In the genomic region with DNA sequence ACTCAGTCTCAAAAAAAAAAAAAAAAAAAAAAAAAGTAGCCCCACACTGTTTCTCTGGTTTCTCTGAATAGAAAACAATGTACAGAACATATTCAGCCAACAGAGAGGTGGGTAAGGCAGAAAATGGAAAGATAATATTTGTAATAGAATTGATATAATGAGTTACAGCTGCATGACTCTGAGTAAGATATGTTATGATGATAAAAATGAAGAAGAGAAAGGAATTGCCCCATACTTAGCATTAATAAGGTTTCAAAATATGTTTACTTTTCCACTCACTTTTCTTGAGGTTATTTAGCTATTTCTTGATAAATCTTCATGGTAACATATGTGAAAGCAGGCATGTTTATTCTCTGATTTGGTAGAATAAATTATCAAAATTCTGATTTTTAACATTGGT, we compare ENCODE assay signal across 17 cellular contexts.
DNase-seq lines count a peak whose midpoint lies in the region; ATAC-seq and TF ChIP-seq lines count a peak whose summit lies in the region.
"Had no signal": no experiment of that assay in that cellular context is flagged by ENCODE, and none has a peak within 500 bp of the region (broad histone marks: within the 10 kb centered on the region; RNA-seq: fewer than 3 reads in every experiment).

No MANE protein-coding gene starts in this region.

- H3K36me3 ChIP-seq in SK-N-SH (replicated peaks in 1 of 2; ENCODE audit: control insufficient read depth in 1 of 2, insufficient read depth in 2 of 2, low read length in 1 of 2) (no peaks in the 10 kb centered on the region), adipocyte (ENCODE audit: control insufficient read depth, insufficient read depth, low read length, severe bottlenecking) (no peaks in the 10 kb centered on the region), osteoblast (ENCODE audit: insufficient read depth, low read length) (no peaks in the 10 kb centered on the region), psoas muscle (ENCODE audit: insufficient read depth in 1 of 2, low read depth in 1 of 2) (no peaks in the 10 kb centered on the region)
- H3K36me3 ChIP-seq: BE2C, BLaER1 had no signal

- ATAC-seq in stimulated activated effector memory CD8-positive, alpha-beta T cell treated with anti-CD3 and anti-CD28 coated beads, Interleukin-12 subunit alpha, Interleukin-12 subunit beta, amount 100 ng/mL, for 72 hours, result no peak
- ATAC-seq in psoas muscle, result no peak
- ATAC-seq: CD8-positive, alpha-beta T cell had no signal

- no peak overlapping the region for H3K4me3 Mint-ChIP-seq in stimulated activated effector memory CD8-positive, alpha-beta T cell treated with anti-CD3 and anti-CD28 coated beads, Interleukin-12 subunit alpha, Interleukin-12 subunit beta, amount 100 ng/mL, for 72 hours
- H3K4me3 Mint-ChIP-seq: CD4-positive, alpha-beta T cell; CD8-positive, alpha-beta T cell had no signal

- H3K9me3 ChIP-seq in SK-N-SH (no peaks in the 10 kb centered on the region), adipocyte (ENCODE audit: control insufficient read depth, low read length) (peaks cover 4% of the 10 kb centered on the region), osteoblast (ENCODE audit: low read depth, low read length) (no peaks in the 10 kb centered on the region), psoas muscle (peaks cover 4% of the 10 kb centered on the region)
- H3K9me3 ChIP-seq: BE2C, BLaER1, Caco-2 had no signal

- H3K27me3 ChIP-seq in SK-N-SH (ENCODE audit: insufficient read depth) (no peaks in the 10 kb centered on the region), adipocyte (replicated peaks; ENCODE audit: control insufficient read depth, insufficient read depth, low read length) (no peaks in the 10 kb centered on the region), osteoblast (ENCODE audit: insufficient read depth, low read length) (no peaks in the 10 kb centered on the region), psoas muscle (ENCODE audit: insufficient read depth in 3 of 3, low read length in 2 of 3) (no peaks in the 10 kb centered on the region)
- H3K27me3 ChIP-seq: BE2C, BLaER1 had no signal

- H4K20me1 ChIP-seq in SK-N-SH (ENCODE audit: insufficient read depth), result no peaks in the 10 kb centered on the region
- no peaks in the 10 kb centered on the region for H4K20me1 ChIP-seq in osteoblast (ENCODE audit: insufficient read depth, low read length)
- H4K20me1 ChIP-seq: BLaER1 had no signal

- intact Hi-C loops in psoas muscle (cut with DNase I), result no loop called here

- H3K27ac Mint-ChIP-seq in stimulated activated effector memory CD8-positive, alpha-beta T cell treated with anti-CD3 and anti-CD28 coated beads, Interleukin-12 subunit alpha, Interleukin-12 subunit beta, amount 100 ng/mL, for 72 hours, result no peak overlapping the region
- H3K27ac Mint-ChIP-seq: CD4-positive, alpha-beta T cell; CD8-positive, alpha-beta T cell had no signal

- H3K79me2 ChIP-seq in SK-N-SH (ENCODE audit: insufficient read depth) (no peaks in the 10 kb centered on the region), osteoblast (ENCODE audit: insufficient read depth, low read length) (no peaks in the 10 kb centered on the region)

- TF ChIP-seq RAD21 in SK-N-SH (IDR thresholded peaks at IDR 0.05; ENCODE audit: low read length), result no peak

- H3K4me2 ChIP-seq in SK-N-SH (no peak overlapping the region), osteoblast (ENCODE audit: insufficient read depth, low read length) (no peak overlapping the region)
- H3K4me2 ChIP-seq: BLaER1 had no signal

- POLR2A ChIA-PET in SK-N-SH (lab: Yijun Ruan, JAX), result no interaction called here

- TF ChIP-seq CTCF in SK-N-SH (IDR thresholded peaks at IDR 0.05) (no peak), osteoblast (IDR thresholded peaks at IDR 0.05; ENCODE audit: extremely low read depth, low read depth, low read length) (no peak), psoas muscle (IDR thresholded peaks at IDR 0.05) (no peak)

- H3K9ac ChIP-seq in SK-N-SH (no peak overlapping the region), adipocyte (ENCODE audit: low read length) (no peak overlapping the region)
- H3K9ac ChIP-seq: BLaER1 had no signal

- no peaks in the 10 kb centered on the region for H3K36me3 Mint-ChIP-seq in stimulated activated effector memory CD8-positive, alpha-beta T cell treated with anti-CD3 and anti-CD28 coated beads, Interleukin-12 subunit alpha, Interleukin-12 subunit beta, amount 100 ng/mL, for 72 hours
- H3K36me3 Mint-ChIP-seq: CD8-positive, alpha-beta T cell had no signal

- CTCF ChIA-PET in SK-N-SH (lab: Yijun Ruan, JAX), result no interaction called here

- TF ChIP-seq EP300 in SK-N-SH (IDR thresholded peaks at IDR 0.05; ENCODE audit: borderline replicate concordance in 1 of 2, low read depth in 1 of 2, low read length in 1 of 2), result peak in 1 of 2 experiments; percentile 22; a peak in 1 of 4 replicates

- no peaks in the 10 kb centered on the region for H3F3A ChIP-seq in SK-N-SH (replicated peaks; ENCODE audit: insufficient read depth)

- H3K27ac ChIP-seq in SK-N-SH (ENCODE audit: low read depth in 2 of 2, low read length in 1 of 2) (no peak overlapping the region), osteoblast (ENCODE audit: low read depth, low read length) (no peak overlapping the region), psoas muscle (no peak overlapping the region)
- H3K27ac ChIP-seq: BLaER1 had no signal

- H3K9me2 ChIP-seq in SK-N-SH, result no peaks in the 10 kb centered on the region

- H3K4me3 ChIP-seq in SK-N-SH (ENCODE audit: low read depth in 2 of 2, low read length in 1 of 2) (no peak overlapping the region), adipocyte (ENCODE audit: low read length) (no peak overlapping the region), osteoblast (ENCODE audit: insufficient read depth, low read length) (no peak overlapping the region), psoas muscle (no peak overlapping the region)
- H3K4me3 ChIP-seq: BLaER1 had no signal

- DNase-seq in SK-N-SH (peak; percentile 52), adipocyte (ENCODE audit: low read depth) (peak; percentile 52), osteoblast (ENCODE audit: insufficient read length, low spot score, missing footprints) (peak; percentile 23), NAMALWA (ENCODE audit: low spot score) (no peak), psoas muscle (no peak)
- DNase-seq in stimulated activated effector memory CD8-positive, alpha-beta T cell treated with anti-CD3 and anti-CD28 coated beads, Interleukin-12 subunit alpha, Interleukin-12 subunit beta, amount 100 ng/mL, for 72 hours (ENCODE audit: low spot score in 2 of 2), result no peak
- DNase-seq: 8988T; ACHN; BE2C; C1 segment of cervical spinal cord; Caco-2; Calu3; CD4-positive, alpha-beta T cell; CD8-positive, alpha-beta T cell; DMS79 treated with DMSO at 0.1 percent for 48 hours; GF-D8 had no signal

- H3K9me3 Mint-ChIP-seq in stimulated activated effector memory CD8-positive, alpha-beta T cell treated with anti-CD3 and anti-CD28 coated beads, Interleukin-12 subunit alpha, Interleukin-12 subunit beta, amount 100 ng/mL, for 72 hours, result peaks cover 15% of the 10 kb centered on the region

- H3K4me1 Mint-ChIP-seq in stimulated activated effector memory CD8-positive, alpha-beta T cell treated with anti-CD3 and anti-CD28 coated beads, Interleukin-12 subunit alpha, Interleukin-12 subunit beta, amount 100 ng/mL, for 72 hours, result no peaks in the 10 kb centered on the region

- H3K4me1 ChIP-seq in SK-N-SH (ENCODE audit: control insufficient read depth in 1 of 2, insufficient read depth in 2 of 2, low read depth in 1 of 2, low read length in 1 of 2) (no peaks in the 10 kb centered on the region), adipocyte (ENCODE audit: control insufficient read depth, insufficient read depth, low read length) (no peaks in the 10 kb centered on the region), osteoblast (ENCODE audit: insufficient read depth, low read length) (no peaks in the 10 kb centered on the region), psoas muscle (no peaks in the 10 kb centered on the region)
- H3K4me1 ChIP-seq: BE2C, BLaER1 had no signal

- no peak overlapping the region for H2AFZ ChIP-seq in SK-N-SH (ENCODE audit: low read depth)
- H2AFZ ChIP-seq in osteoblast (ENCODE audit: low read length), result no peak overlapping the region

TF ChIP-seq in SK-N-SH, 30 proteins besides CTCF, POLR2A, EP300 and RAD21:
- TF ChIP-seq SIN3A (IDR thresholded peaks at IDR 0.05; ENCODE audit: borderline replicate concordance, low read depth, low read length), result no peak
- TF ChIP-seq TAF1 (IDR thresholded peaks at IDR 0.05; ENCODE audit: borderline replicate concordance, low read depth, low read length), result no peak
- TF ChIP-seq, protein P1, sequence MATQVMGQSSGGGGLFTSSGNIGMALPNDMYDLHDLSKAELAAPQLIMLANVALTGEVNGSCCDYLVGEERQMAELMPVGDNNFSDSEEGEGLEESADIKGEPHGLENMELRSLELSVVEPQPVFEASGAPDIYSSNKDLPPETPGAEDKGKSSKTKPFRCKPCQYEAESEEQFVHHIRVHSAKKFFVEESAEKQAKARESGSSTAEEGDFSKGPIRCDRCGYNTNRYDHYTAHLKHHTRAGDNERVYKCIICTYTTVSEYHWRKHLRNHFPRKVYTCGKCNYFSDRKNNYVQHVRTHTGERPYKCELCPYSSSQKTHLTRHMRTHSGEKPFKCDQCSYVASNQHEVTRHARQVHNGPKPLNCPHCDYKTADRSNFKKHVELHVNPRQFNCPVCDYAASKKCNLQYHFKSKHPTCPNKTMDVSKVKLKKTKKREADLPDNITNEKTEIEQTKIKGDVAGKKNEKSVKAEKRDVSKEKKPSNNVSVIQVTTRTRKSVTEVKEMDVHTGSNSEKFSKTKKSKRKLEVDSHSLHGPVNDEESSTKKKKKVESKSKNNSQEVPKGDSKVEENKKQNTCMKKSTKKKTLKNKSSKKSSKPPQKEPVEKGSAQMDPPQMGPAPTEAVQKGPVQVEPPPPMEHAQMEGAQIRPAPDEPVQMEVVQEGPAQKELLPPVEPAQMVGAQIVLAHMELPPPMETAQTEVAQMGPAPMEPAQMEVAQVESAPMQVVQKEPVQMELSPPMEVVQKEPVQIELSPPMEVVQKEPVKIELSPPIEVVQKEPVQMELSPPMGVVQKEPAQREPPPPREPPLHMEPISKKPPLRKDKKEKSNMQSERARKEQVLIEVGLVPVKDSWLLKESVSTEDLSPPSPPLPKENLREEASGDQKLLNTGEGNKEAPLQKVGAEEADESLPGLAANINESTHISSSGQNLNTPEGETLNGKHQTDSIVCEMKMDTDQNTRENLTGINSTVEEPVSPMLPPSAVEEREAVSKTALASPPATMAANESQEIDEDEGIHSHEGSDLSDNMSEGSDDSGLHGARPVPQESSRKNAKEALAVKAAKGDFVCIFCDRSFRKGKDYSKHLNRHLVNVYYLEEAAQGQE (IDR thresholded peaks at IDR 0.05; ENCODE audit: low read depth, low read length), result no peak
- TF ChIP-seq GATA2 (CRISPR knock-in tag; IDR thresholded peaks at IDR 0.05), result peak; percentile 41; the same call in 1 of the 2 replicates

Comparison
In these comparisons a context has a peak if more than half of its experiments do, and no peak if none do; other contexts are left out.
1. DNase-seq: peak in SK-N-SH (single experiment), adipocyte (single experiment) and osteoblast (single experiment); none in stimulated activated effector memory CD8-positive, alpha-beta T cell treated with anti-CD3 and anti-CD28 coated beads, Interleukin-12 subunit alpha, Interleukin-12 subunit beta, amount 100 ng/mL, for 72 hours (0 of 2), NAMALWA (single experiment) and psoas muscle (0 of 2).